15 cellular contexts compared by ENCODE assay signal in genomic region chr20:56983813-56984212, GRCh38.
DNase-seq lines count a peak whose midpoint lies in the region; ATAC-seq and TF ChIP-seq lines count a peak whose summit lies in the region.
"Had no signal": no experiment of that assay in that cellular context is flagged by ENCODE, and none has a peak within 500 bp of the region (broad histone marks: within the 10 kb centered on the region; RNA-seq: fewer than 3 reads in every experiment).

No MANE protein-coding gene starts in this region.

- no peak overlapping the region for H4K91ac ChIP-seq in trophoblast cell (ENCODE audit: low read depth, low read length)

- no peak overlapping the region for H3K4ac ChIP-seq in trophoblast cell (ENCODE audit: low read depth, low read length)

- H3K27ac ChIP-seq in Karpas-422 (ENCODE audit: low read length) (no peak overlapping the region), WERI-Rb-1 (no peak overlapping the region), trophoblast cell (ENCODE audit: low read depth, low read length) (no peak overlapping the region), upper lobe of left lung (no peak overlapping the region), suprapubic skin (no peak overlapping the region)
- H3K27ac ChIP-seq: BLaER1 treated with 17β-estradiol and CSF1 and Interleukin-3, amounts not matched to agents 10 nM and 100 nM had no signal

- H3K9me2 ChIP-seq in Karpas-422 (replicated peaks; ENCODE audit: insufficient read depth, low read length), result no peaks in the 10 kb centered on the region

- no peaks in the 10 kb centered on the region for H4K20me1 ChIP-seq in Karpas-422 (ENCODE audit: insufficient read depth, low read depth, low read length)
- H4K20me1 ChIP-seq: BLaER1 treated with 17β-estradiol and CSF1 and Interleukin-3, amounts not matched to agents 10 nM and 100 nM had no signal

- no peak overlapping the region for H2BK5ac ChIP-seq in trophoblast cell (ENCODE audit: low read depth, low read length, poor library complexity)

- TF ChIP-seq POLR2A in upper lobe of left lung (IDR thresholded peaks at IDR 0.05) (no peak), suprapubic skin (IDR thresholded peaks at IDR 0.05) (no peak)

- H4K12ac ChIP-seq in trophoblast cell (ENCODE audit: low read depth, low read length), result no peak overlapping the region

- ATAC-seq in upper lobe of left lung (ENCODE audit: low FRiP score in 2 of 2), result no peak
- ATAC-seq: CD8-positive, alpha-beta T cell; GM12878 had no signal

- no peaks in the 10 kb centered on the region for H3K9me3 ChIP-seq in Karpas-422 (ENCODE audit: low read length)
- no peaks in the 10 kb centered on the region for H3K9me3 ChIP-seq in WERI-Rb-1 (ENCODE audit: severe bottlenecking)
- H3K9me3 ChIP-seq in trophoblast cell (ENCODE audit: insufficient read depth, low read depth, low read length), result peaks cover 6% of the 10 kb centered on the region
- peaks cover 4 to 20% (median 16%) of the 10 kb centered on the region in 4 donors for H3K9me3 ChIP-seq in upper lobe of left lung
- H3K9me3 ChIP-seq in suprapubic skin, result peaks cover 6% of the 10 kb centered on the region

- DNase-seq in Karpas-422 (peak; percentile 47), WERI-Rb-1 (peak; percentile 7), trophoblast cell (no peak), upper lobe of left lung (no peak), AG08395 (ENCODE audit: low spot score) (no peak), suprapubic skin (ENCODE audit: low spot score in 2 of 2) (no peak)
- DNase-seq: 8988T; Calu3; CD8-positive, alpha-beta T cell; DMS79 treated with DMSO at 0.1 percent for 48 hours; GF-D8; HCEC 1CT had no signal

- TF ChIP-seq EP300 in upper lobe of left lung (IDR thresholded peaks at IDR 0.05) (no peak), suprapubic skin (IDR thresholded peaks at IDR 0.05) (no peak)

- no peak overlapping the region for H2BK120ac ChIP-seq in trophoblast cell (ENCODE audit: insufficient read depth, low read length, poor library complexity)

- H4K8ac ChIP-seq in trophoblast cell (ENCODE audit: low read depth, low read length), result no peak overlapping the region

- H3K4me3 ChIP-seq in Karpas-422 (ENCODE audit: low read length), result no peak overlapping the region
- no peak overlapping the region for H3K4me3 ChIP-seq in WERI-Rb-1 (ENCODE audit: low read depth, low read length)
- no peak overlapping the region for H3K4me3 ChIP-seq in trophoblast cell (ENCODE audit: low read depth, low read length)
- no peak overlapping the region for H3K4me3 ChIP-seq in upper lobe of left lung
- H3K4me3 ChIP-seq in suprapubic skin, result no peak overlapping the region
- H3K4me3 ChIP-seq: BLaER1 treated with 17β-estradiol and CSF1 and Interleukin-3, amounts not matched to agents 10 nM and 100 nM; GM12878 had no signal

- H3K18ac ChIP-seq in trophoblast cell (ENCODE audit: low read length), result no peak overlapping the region

- TF ChIP-seq CTCF in GM12873 (IDR thresholded peaks at IDR 0.05; ENCODE audit: insufficient read depth, low read depth, low read length, missing control alignments) (peak; percentile 4), WERI-Rb-1 (IDR thresholded peaks at IDR 0.05; ENCODE audit: low read depth, low read length) (peak; percentile 39; the same call in 1 of the 2 replicates), upper lobe of left lung (IDR thresholded peaks at IDR 0.05) (no peak), suprapubic skin (IDR thresholded peaks at IDR 0.05) (no peak)

- H2BK12ac ChIP-seq in trophoblast cell (ENCODE audit: low read length), result peak overlapping the region; percentile 40

- H3K36me3 ChIP-seq in Karpas-422 (ENCODE audit: insufficient read depth, low read length), result no peaks in the 10 kb centered on the region
- H3K36me3 ChIP-seq in WERI-Rb-1, result no peaks in the 10 kb centered on the region
- H3K36me3 ChIP-seq in trophoblast cell (ENCODE audit: control insufficient read depth in 1 of 2, insufficient read depth in 2 of 2, low read length in 2 of 2), result no peaks in the 10 kb centered on the region
- H3K36me3 ChIP-seq in upper lobe of left lung, result no peaks in the 10 kb centered on the region
- H3K36me3 ChIP-seq in suprapubic skin, result no peaks in the 10 kb centered on the region
- H3K36me3 ChIP-seq: BLaER1 treated with 17β-estradiol and CSF1 and Interleukin-3, amounts not matched to agents 10 nM and 100 nM had no signal

- H3K4me2 ChIP-seq in Karpas-422 (ENCODE audit: low read depth, low read length, poor library complexity, severe bottlenecking) (no peak overlapping the region), trophoblast cell (ENCODE audit: low read length) (no peak overlapping the region)
- H3K4me2 ChIP-seq: BLaER1 treated with 17β-estradiol and CSF1 and Interleukin-3, amounts not matched to agents 10 nM and 100 nM had no signal

- H3K27me3 ChIP-seq in Karpas-422 (ENCODE audit: low read length) (no peaks in the 10 kb centered on the region), WERI-Rb-1 (ENCODE audit: insufficient read depth, low read depth, severe bottlenecking) (peaks cover 84% of the 10 kb centered on the region), trophoblast cell (ENCODE audit: insufficient read depth, low read length) (no peaks in the 10 kb centered on the region), upper lobe of left lung (no peaks in the 10 kb centered on the region), suprapubic skin (peaks cover 9% of the 10 kb centered on the region)
- H3K27me3 ChIP-seq: BLaER1 treated with 17β-estradiol and CSF1 and Interleukin-3, amounts not matched to agents 10 nM and 100 nM had no signal

- H3K79me2 ChIP-seq in Karpas-422 (ENCODE audit: low read length) (no peaks in the 10 kb centered on the region), trophoblast cell (ENCODE audit: control insufficient read depth, insufficient read depth, low read length, poor library complexity) (no peaks in the 10 kb centered on the region)

- no peak overlapping the region for H3K14ac ChIP-seq in trophoblast cell (ENCODE audit: low read length)

- no peak overlapping the region for H2AK5ac ChIP-seq in trophoblast cell (ENCODE audit: low read length)

- no peaks in the 10 kb centered on the region for H3K4me1 ChIP-seq in Karpas-422 (ENCODE audit: low read length)
- peaks cover 7 to 11% of the 10 kb centered on the region in 2 experiments for H3K4me1 ChIP-seq in trophoblast cell (ENCODE audit: control insufficient read depth in 1 of 2, insufficient read depth in 2 of 2, low read length in 2 of 2)
- no peaks in the 10 kb centered on the region for H3K4me1 ChIP-seq in upper lobe of left lung
- H3K4me1 ChIP-seq in suprapubic skin, result no peaks in the 10 kb centered on the region
- H3K4me1 ChIP-seq: BLaER1 treated with 17β-estradiol and CSF1 and Interleukin-3, amounts not matched to agents 10 nM and 100 nM had no signal

- H3K9ac ChIP-seq in Karpas-422 (ENCODE audit: low read length), result no peak overlapping the region
- no peak overlapping the region for H3K9ac ChIP-seq in trophoblast cell (ENCODE audit: low read length)
- H3K9ac ChIP-seq: BLaER1 treated with 17β-estradiol and CSF1 and Interleukin-3, amounts not matched to agents 10 nM and 100 nM had no signal

- H2AFZ ChIP-seq in Karpas-422 (ENCODE audit: low read length) (no peak overlapping the region), trophoblast cell (ENCODE audit: insufficient read depth, low read length, poor library complexity) (no peak overlapping the region)

- H3K79me1 ChIP-seq in trophoblast cell (ENCODE audit: low read length), result peaks cover 10% of the 10 kb centered on the region

- H3K23ac ChIP-seq in trophoblast cell (ENCODE audit: low read length), result no peak overlapping the region

Comparison
In these comparisons a context has a peak if more than half of its experiments do, and no peak if none do; other contexts are left out.
1. CTCF ChIP-seq: peak in GM12873 (single experiment) and WERI-Rb-1 (single experiment); none in upper lobe of left lung (0 of 6) and suprapubic skin (0 of 2).
2. DNase-seq: peak in Karpas-422 (single experiment) and WERI-Rb-1 (single experiment); none in trophoblast cell (0 of 2), upper lobe of left lung (0 of 2), AG08395 (single experiment) and suprapubic skin (0 of 2).